ENCODE assay signal across 8 cellular contexts in the genomic region with DNA sequence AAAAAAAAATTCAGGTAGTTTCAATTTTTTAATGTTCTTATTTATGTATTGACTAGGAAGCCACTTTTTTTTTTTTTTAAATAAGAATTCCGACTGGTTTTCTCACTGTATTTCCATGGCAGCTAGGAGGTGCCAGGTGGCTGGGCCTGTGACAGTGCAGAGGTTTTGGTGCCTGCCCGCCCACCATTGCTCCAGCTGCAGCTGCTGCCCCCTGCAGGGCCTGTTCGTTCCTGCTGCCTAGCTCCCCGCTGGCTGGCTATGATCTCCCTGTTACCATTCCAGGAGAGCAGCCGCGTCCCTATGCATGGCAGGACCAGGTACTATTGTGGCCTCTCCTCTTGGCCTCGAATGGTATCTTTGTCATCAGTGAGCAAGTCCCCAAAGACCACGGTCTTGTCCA. TPM values are rescaled to one million over a fixed set of nuclear protein-coding genes. Genes with fewer than 3 reads are reported as not detected.
DNase-seq lines count a peak whose midpoint lies in the region; ATAC-seq and TF ChIP-seq lines count a peak whose summit lies in the region.
"Not testable (repeated sequence)": the region's sequence is repeated elsewhere in the genome, so short reads cannot be mapped to it uniquely, and the experiment has no call there.

No MANE protein-coding gene starts in this region.

- H3K27ac ChIP-seq in liver (ENCODE audit: low read depth in 1 of 2, low read length in 2 of 2): not testable (repeated sequence)

- peak; percentile 70 to 73 for TF ChIP-seq RAD21 in liver (IDR thresholded peaks at IDR 0.05)

- H3K27me3 ChIP-seq in BE2C; liver (ENCODE audit: control insufficient read depth in 4 of 4, insufficient read depth in 4 of 4, low read length in 3 of 4): not testable (repeated sequence)

- H3K4me1 ChIP-seq in BE2C: not testable (repeated sequence)
- H3K4me1 ChIP-seq in liver (ENCODE audit: control insufficient read depth in 4 of 4, insufficient read depth in 4 of 4, low read length in 3 of 4): peaks cover 2 to 26% (median 6%) of the 10 kb centered on the region in 4 donors

- WGBS in liver: 10% methylated on average over 8 of the region's 8 CpGs

- H3K4me3 ChIP-seq in BE2C (ENCODE audit: low read depth, low read length): not testable (repeated sequence)
- H3K4me3 ChIP-seq in liver (ENCODE audit: low read depth in 1 of 3, low read length in 3 of 3): peak overlapping the region in 1 of 3 donors; percentile 65

- H3K9me3 ChIP-seq in BE2C; liver (ENCODE audit: control insufficient read depth in 4 of 4, low read length in 3 of 4): not testable (repeated sequence)

- TF ChIP-seq CTCF in BE2C (IDR thresholded peaks at IDR 0.05; ENCODE audit: low read depth, low read length) (peak; percentile 66), liver (IDR thresholded peaks at IDR 0.05; ENCODE audit: low read depth, low read length, missing input control) (peak; percentile 57)

- H3K36me3 ChIP-seq in BE2C; liver (ENCODE audit: control insufficient read depth in 4 of 4, insufficient read depth in 3 of 4, low read depth in 1 of 4, low read length in 3 of 4): not testable (repeated sequence)

- ATAC-seq in GM19351 (IDR thresholded peaks at IDR 0.05; ENCODE audit: unreplicated experiment): peak; percentile 53

- peak; percentile 59 for DNase-seq in BE2C
- peak in 49 of 76 experiments; percentile 7 to 63 (median 31) for DNase-seq in HUDEP-2 (lab: John Stamatoyannopoulos, UW; ENCODE audit: unreplicated experiment in 76 of 76)
- peak; percentile 47 for DNase-seq in RKO (ENCODE audit: low spot score)
- peak; percentile 49 for DNase-seq in activated T-cell treated with anti-CD3 and anti-CD28 coated beads for 1 hour (ENCODE audit: low read depth)
- DNase-seq in effector CD8-positive, alpha-beta T cell (lab: John Stamatoyannopoulos, UW): peak; percentile 18
- DNase-seq in stimulated activated CD4-positive, alpha-beta T cell treated with anti-CD3 and anti-CD28 coated beads, Interleukin-4, amount 100 ng/mL, for 24 hours: peak; percentile 70

- H3K9ac ChIP-seq in liver (ENCODE audit: low read depth in 1 of 2, low read length in 2 of 2): not testable (repeated sequence)

TF ChIP-seq in liver, 16 proteins besides CTCF, POLR2A, EP300 and RAD21:
- peak; percentile 71 for TF ChIP-seq YY1 (IDR thresholded peaks at IDR 0.05)
TF ChIP-seq in liver: peak in this region for 1; not testable (repeated sequence) for 15.

RNA-seq across cellular contexts. Expression of a gene that starts 1.9 kb away (rescaled TPM):
- polyA plus RNA-seq in BE2C (2012; ENCODE audit: insufficient read depth, insufficient read length, low read depth): 86.8 TPM
- total RNA-seq in liver: 100 to 1,000 TPM in 1 of 2 donors, 10 to 100 TPM in 1; 51.2 to 189 TPM
- polyA plus RNA-seq in liver: 100 to 1,000 TPM; 145 to 157 TPM

RNA-seq across cellular contexts. Expression of a gene that starts 12.2 kb away (rescaled TPM):
- polyA plus RNA-seq in BE2C (2012; ENCODE audit: insufficient read depth, insufficient read length, low read depth): 0.63 TPM
- 1 to 10 TPM in 1 of 2 donors, not detected in 1; 1.2 TPM for total RNA-seq in liver
- polyA plus RNA-seq in liver: under 1 TPM; 0.15 to 0.74 TPM

RNA-seq across cellular contexts. Expression of a gene that starts 20.8 kb away (rescaled TPM):
- 0.37 TPM for polyA plus RNA-seq in BE2C (2012; ENCODE audit: insufficient read depth, insufficient read length, low read depth)
- 10 to 100 TPM in 1 of 2 donors, 1 to 10 TPM in 1; 2.5 to 12.9 TPM for total RNA-seq in liver
- 10 to 100 TPM in 1 of 2 donors, 1 to 10 TPM in 1; 8.9 to 12.6 TPM for polyA plus RNA-seq in liver

RNA-seq across cellular contexts. Expression of a gene that starts 34.0 kb away (rescaled TPM):
- 15.2 TPM for polyA plus RNA-seq in BE2C (2012; ENCODE audit: insufficient read depth, insufficient read length, low read depth)
- 10 to 100 TPM in 1 of 2 donors, 1 to 10 TPM in 1; 2.7 to 59.6 TPM for total RNA-seq in liver
- 10 to 100 TPM; 34.9 to 42.3 TPM for polyA plus RNA-seq in liver

RNA-seq across cellular contexts. Expression of a gene that starts 41.4 kb away (rescaled TPM):
- polyA plus RNA-seq in BE2C (2012; ENCODE audit: insufficient read depth, insufficient read length, low read depth): not detected
- 1 to 10 TPM in 1 of 2 donors, not detected in 1; 1.1 TPM for total RNA-seq in liver
- polyA plus RNA-seq in liver: 1 to 10 TPM in 1 of 2 donors, under 1 TPM in 1; 0.65 to 1.1 TPM

Comparison
In these comparisons a context has a peak if more than half of its experiments do, and no peak if none do; other contexts are left out.
1. DNase-seq: peak in every context shown above with its lines; median percentile 70 in stimulated activated CD4-positive, alpha-beta T cell treated with anti-CD3 and anti-CD28 coated beads, Interleukin-4, amount 100 ng/mL, for 24 hours; 59 in BE2C; 49 in activated T-cell treated with anti-CD3 and anti-CD28 coated beads for 1 hour; 47 in RKO; 31 in HUDEP-2; 18 in effector CD8-positive, alpha-beta T cell.